Comparison of ENCODE assay signal across 22 cellular contexts in the genomic region with DNA sequence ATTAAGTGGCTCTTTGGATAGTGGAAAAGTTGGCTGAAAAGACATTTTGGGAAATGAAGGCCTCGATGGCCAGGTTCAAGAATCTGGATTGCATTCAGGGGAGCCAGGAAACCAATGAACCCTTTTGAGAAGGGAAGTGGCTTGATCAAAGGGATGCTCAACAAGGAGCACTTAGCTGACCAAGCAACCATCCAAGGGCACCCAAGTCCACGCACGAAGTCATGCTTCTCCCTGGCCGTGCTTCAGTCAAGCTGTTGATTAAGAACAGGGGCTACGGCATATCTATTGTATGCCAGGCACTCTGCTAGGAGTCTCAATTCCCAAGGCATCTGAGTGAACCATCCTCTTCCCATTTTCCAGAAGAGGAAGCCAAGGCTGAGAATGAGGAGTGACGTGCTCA.
DNase-seq lines count a peak whose midpoint lies in the region; ATAC-seq, FAIRE-seq and TF ChIP-seq lines count a peak whose summit lies in the region.
"Had no signal": no experiment of that assay in that cellular context is flagged by ENCODE, and none has a peak within 500 bp of the region (broad histone marks: within the 10 kb centered on the region; RNA-seq: fewer than 3 reads in every experiment).

No MANE protein-coding gene starts in this region.

- DNase-seq in left ventricle myocardium inferior (no peak), heart right ventricle (no peak), keratinocyte (ENCODE audit: low read depth, low spot score) (no peak), stomach (no peak), T-helper 17 cell (no peak), NCI-H2227 treated with DMSO at 0.1 percent for 48 hours (lab: John Stamatoyannopoulos, UW) (no peak), iPS-NIHi11 (ENCODE audit: low spot score) (no peak)
- DNase-seq: CD4-positive, CD25-positive, alpha-beta regulatory T cell; GOT3; HFFc6; NCI-H1048; NCI-H1417 treated with DMSO at 0.1 percent for 48 hours; NCI-H1694 treated with DMSO at 0.1 percent for 48 hours; NCI-H2081; NCI-H345; NCI-H510A treated with DMSO at 0.1 percent for 48 hours; PC-3 had no signal

- 77% methylated on average over 6 of the region's 6 CpGs for WGBS in heart right ventricle, 2 donors
- 81 to 91% (median 87%) methylated on average over 6 of the region's 6 CpGs for WGBS in stomach, 5 donors

- H4K20me1 ChIP-seq in keratinocyte (ENCODE audit: control insufficient read depth, extremely low read depth, insufficient read depth, low read length), result no peaks in the 10 kb centered on the region
- H4K20me1 ChIP-seq: BLaER1 had no signal

- no peaks in the 10 kb centered on the region for H3K79me2 ChIP-seq in keratinocyte (ENCODE audit: control insufficient read depth, insufficient read depth, low read length)

- no peak overlapping the region for H2AFZ ChIP-seq in keratinocyte (ENCODE audit: control insufficient read depth, low read length)

- no peak for TF ChIP-seq CTCF in left ventricle myocardium inferior (IDR thresholded peaks at IDR 0.05; ENCODE audit: borderline replicate concordance)
- no peak for TF ChIP-seq CTCF in heart right ventricle (IDR thresholded peaks at IDR 0.05)
- no peak for TF ChIP-seq CTCF in keratinocyte (optimal IDR thresholded peaks at IDR 0.05 in 1 of 3, IDR thresholded peaks at IDR 0.05 in 1 of 3, conservative IDR thresholded peaks at IDR 0.05 in 1 of 3; ENCODE audit: extremely low read depth in 1 of 3, insufficient read depth in 2 of 3, low read length in 3 of 3)
- no peak for TF ChIP-seq CTCF in stomach (IDR thresholded peaks at IDR 0.05)

- H3K27ac Mint-ChIP-seq in T-helper 17 cell, result no peak overlapping the region
- H3K27ac Mint-ChIP-seq: CD4-positive, CD25-positive, alpha-beta regulatory T cell; HFFc6 had no signal

- TF ChIP-seq EP300 in stomach (IDR thresholded peaks at IDR 0.05), result no peak

- no peak overlapping the region for H3K4me3 Mint-ChIP-seq in T-helper 17 cell
- H3K4me3 Mint-ChIP-seq: CD4-positive, CD25-positive, alpha-beta regulatory T cell; HFFc6 had no signal

- H3K4me1 Mint-ChIP-seq in T-helper 17 cell, result peaks cover 2% of the 10 kb centered on the region
- H3K4me1 Mint-ChIP-seq: CD4-positive, CD25-positive, alpha-beta regulatory T cell had no signal

- H3K9me3 ChIP-seq in left ventricle myocardium inferior (replicated peaks), result no peaks in the 10 kb centered on the region
- H3K9me3 ChIP-seq in heart right ventricle, result no peaks in the 10 kb centered on the region
- no peaks in the 10 kb centered on the region for H3K9me3 ChIP-seq in keratinocyte (ENCODE audit: control insufficient read depth, low read depth, low read length)
- no peaks in the 10 kb centered on the region for H3K9me3 ChIP-seq in stomach
- H3K9me3 ChIP-seq in T-helper 17 cell (ENCODE audit: control insufficient read depth, low read length, poor library complexity, severe bottlenecking), result no peaks in the 10 kb centered on the region
- H3K9me3 ChIP-seq: BLaER1, HAP-1 had no signal

- H3K9me1 ChIP-seq in keratinocyte (ENCODE audit: control insufficient read depth, extremely low read depth, insufficient read depth, low read length), result no peaks in the 10 kb centered on the region

- intact Hi-C loops in left ventricle myocardium inferior (cut with micrococcal nuclease), result no loop called here
- intact Hi-C loops in heart right ventricle (cut with DNase I), result loop anchor here in 8 of 10 donors (5.0 to 10.0 kb wide), 9 partner anchors 33 to 208 kb away; partner anchors contain the start of gene INHBB (in 3 of the 8)
- intact Hi-C loops in stomach (cut with DNase I; ENCODE audit: low total_unique reads), result no loop called here

- H3K9ac ChIP-seq in keratinocyte (ENCODE audit: control insufficient read depth, extremely low read depth, insufficient read depth, low read length), result no peak overlapping the region
- H3K9ac ChIP-seq: BLaER1 had no signal

- no peak for TF ChIP-seq POLR2A in stomach (IDR thresholded peaks at IDR 0.05)

- peak overlapping the region; percentile 39 for H3K4me2 ChIP-seq in keratinocyte (ENCODE audit: control insufficient read depth, extremely low read depth, insufficient read depth, low read depth, low read length)
- H3K4me2 ChIP-seq: BLaER1 had no signal

- peaks cover 3% of the 10 kb centered on the region for H3K36me3 Mint-ChIP-seq in T-helper 17 cell (ENCODE audit: low read depth)
- H3K36me3 Mint-ChIP-seq: CD4-positive, CD25-positive, alpha-beta regulatory T cell had no signal

- H3K27me3 ChIP-seq in left ventricle myocardium inferior (ENCODE audit: low read depth), result no peaks in the 10 kb centered on the region
- no peaks in the 10 kb centered on the region for H3K27me3 ChIP-seq in heart right ventricle
- H3K27me3 ChIP-seq in keratinocyte (ENCODE audit: control insufficient read depth, extremely low read depth, insufficient read depth, low read length), result no peaks in the 10 kb centered on the region
- no peaks in the 10 kb centered on the region for H3K27me3 ChIP-seq in stomach
- H3K27me3 ChIP-seq: BLaER1 had no signal

- H3K4me3 ChIP-seq in left ventricle myocardium inferior (no peak overlapping the region), heart right ventricle (no peak overlapping the region), keratinocyte (ENCODE audit: control insufficient read depth in 2 of 3, extremely low read depth in 1 of 3, insufficient read depth in 2 of 3, low read depth in 1 of 3, low read length in 3 of 3) (no peak overlapping the region), stomach (no peak overlapping the region)
- H3K4me3 ChIP-seq: BLaER1, GM12878, HAP-1 had no signal

- H3K4me1 ChIP-seq in left ventricle myocardium inferior, result peaks cover 75% of the 10 kb centered on the region
- H3K4me1 ChIP-seq in heart right ventricle, result peaks cover 10 to 54% (median 45%) of the 10 kb centered on the region in 9 donors
- peaks cover 16% of the 10 kb centered on the region for H3K4me1 ChIP-seq in keratinocyte (ENCODE audit: control insufficient read depth, extremely low read depth, insufficient read depth, low read length)
- peaks cover 13 to 34% (median 27%) of the 10 kb centered on the region in 4 donors for H3K4me1 ChIP-seq in stomach
- H3K4me1 ChIP-seq: HAP-1 had no signal

- peak; percentile 34 for FAIRE-seq in keratinocyte (lab: Jason Lieb, UNC)
- FAIRE-seq: A204.1, G401.6, GM12878 had no signal

- H3K27me3 Mint-ChIP-seq in T-helper 17 cell, result peaks cover 41% of the 10 kb centered on the region

- ATAC-seq in heart right ventricle, result no peak
- no peak for ATAC-seq in T-helper 17 cell
- ATAC-seq: GM12878, PC-3 had no signal

- H3K27ac ChIP-seq in left ventricle myocardium inferior (replicated peaks) (peak overlapping the region; percentile 72), heart right ventricle (peak overlapping the region in 3 of 10 donors; percentile 56 to 84 (median 78)), keratinocyte (ENCODE audit: control insufficient read depth, insufficient read depth, low read length) (no peak overlapping the region), stomach (peak overlapping the region in 3 of 5 donors; percentile 3 to 39 (median 9))
- H3K27ac ChIP-seq: BLaER1 had no signal

- H3K36me3 ChIP-seq in left ventricle myocardium inferior (no peaks in the 10 kb centered on the region), heart right ventricle (no peaks in the 10 kb centered on the region), keratinocyte (ENCODE audit: control insufficient read depth in 2 of 2, extremely low read depth in 1 of 2, insufficient read depth in 2 of 2, low read length in 2 of 2) (no peaks in the 10 kb centered on the region), stomach (no peaks in the 10 kb centered on the region)
- H3K36me3 ChIP-seq: BLaER1, HAP-1 had no signal

- dilution Hi-C loops in keratinocyte (cut with MboI; ENCODE audit: extremely low pct_ligation_motif_present, low sequenced_read_pairs), result no loop called here

Comparison
In these comparisons a context has a peak if more than half of its experiments do, and no peak if none do; other contexts are left out.
1. intact Hi-C loops: an anchor here in heart right ventricle (5.0 to 10.0 kb wide); none called in left ventricle myocardium inferior and stomach.